Comparison of ENCODE assay signal across 18 cellular contexts in the genomic region with DNA sequence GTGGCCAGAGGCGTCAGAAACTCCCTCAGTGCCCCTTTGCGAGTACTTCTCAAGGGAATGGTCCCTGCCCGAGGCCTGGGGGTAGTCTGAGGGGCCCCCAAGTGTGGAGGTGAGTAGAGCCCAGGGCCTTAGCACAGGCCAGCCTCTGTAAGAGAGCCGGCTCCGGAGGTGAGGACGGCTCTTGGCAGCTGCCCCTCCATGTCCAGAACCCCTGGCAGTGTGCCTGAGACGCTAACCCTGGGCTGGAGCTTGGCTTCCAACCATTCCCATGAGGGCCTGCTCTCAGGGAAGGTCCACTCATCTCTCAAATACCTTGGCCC.
"Had no signal": no experiment of that assay in that cellular context is flagged by ENCODE, and none has a peak within 500 bp of the region (broad histone marks: within the 10 kb centered on the region; RNA-seq: fewer than 3 reads in every experiment).

No MANE protein-coding gene starts in this region.

- H3K4me3 Mint-ChIP-seq: natural killer cell treated with Interleukin-12 subunit alpha and Interleukin-12 subunit beta and Interleukin-15 and Interleukin-18, amount 100 ng/mL, for 72 hours; neural progenitor cell; stimulated activated naive B cell treated with anti-CD40 and anti-IgM and Interleukin-4, amounts not matched to agents 10 μg/mL and 1 μg/mL and 100 μg/mL, for 72 hours had no signal

- H3K36me3 Mint-ChIP-seq: natural killer cell treated with Interleukin-12 subunit alpha and Interleukin-12 subunit beta and Interleukin-15 and Interleukin-18, amount 100 ng/mL, for 72 hours; stimulated activated naive B cell treated with anti-CD40 and anti-IgM and Interleukin-4, amounts not matched to agents 10 μg/mL and 1 μg/mL and 100 μg/mL, for 72 hours had no signal

- H3K9me3 Mint-ChIP-seq: natural killer cell treated with Interleukin-12 subunit alpha and Interleukin-12 subunit beta and Interleukin-15 and Interleukin-18, amount 100 ng/mL, for 72 hours; stimulated activated naive B cell treated with anti-CD40 and anti-IgM and Interleukin-4, amounts not matched to agents 10 μg/mL and 1 μg/mL and 100 μg/mL, for 72 hours had no signal

- H3K27ac Mint-ChIP-seq: natural killer cell treated with Interleukin-12 subunit alpha and Interleukin-12 subunit beta and Interleukin-15 and Interleukin-18, amount 100 ng/mL, for 72 hours; stimulated activated naive B cell treated with anti-CD40 and anti-IgM and Interleukin-4, amounts not matched to agents 10 μg/mL and 1 μg/mL and 100 μg/mL, for 72 hours had no signal

- DNase-seq: effector memory CD4-positive, alpha-beta T cell; gastrocnemius medialis; hypothalamus; left lung; mesenchymal stem cell; midbrain; occipital lobe; psoas muscle; retina; sigmoid colon; stimulated activated CD4-positive, alpha-beta T cell treated with anti-CD3 and anti-CD28 coated beads, Interleukin-2, amount 100 ng/mL, for 24 hours; stimulated activated CD4-positive, alpha-beta T cell treated with anti-CD3 and anti-CD28 coated beads, Interleukin-4, amount 100 ng/mL, for 4 hours; stimulated activated naive B cell treated with anti-CD40 and anti-IgM and Interleukin-4, amounts not matched to agents 10 μg/mL and 1 μg/mL and 100 μg/mL, for 72 hours; tibial artery; upper lobe of right lung had no signal

- ATAC-seq: esophagus mucosa; gastrocnemius medialis; left lung; natural killer cell treated with Interleukin-12 subunit alpha and Interleukin-12 subunit beta and Interleukin-15 and Interleukin-18, amount 100 ng/mL, for 72 hours; psoas muscle; stimulated activated naive B cell treated with anti-CD40 and anti-IgM and Interleukin-4, amounts not matched to agents 10 μg/mL and 1 μg/mL and 100 μg/mL, for 72 hours; upper lobe of right lung had no signal
